In the genomic region with DNA sequence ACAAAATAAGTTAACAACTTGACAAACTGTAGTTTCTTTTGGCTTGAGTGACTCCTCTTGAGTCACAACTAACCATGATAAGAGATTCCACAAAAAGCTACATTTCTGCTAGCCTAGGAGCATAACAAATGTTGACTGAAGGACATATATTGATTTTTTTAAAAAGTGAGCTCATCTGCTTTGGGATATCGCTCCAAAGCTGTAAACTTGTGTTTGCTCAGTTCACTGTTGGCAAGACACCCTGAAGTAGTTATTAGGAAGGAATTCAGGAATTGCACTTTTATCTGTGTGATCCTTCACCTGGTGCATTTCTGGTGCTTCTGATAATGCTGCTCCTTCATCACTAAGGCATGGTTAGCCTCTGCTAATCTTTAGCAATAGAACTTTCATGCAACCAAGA, we compare ENCODE assay signal across 28 cellular contexts. TPM values are rescaled to one million over a fixed set of nuclear protein-coding genes. Genes with fewer than 3 reads are reported as not detected.
DNase-seq lines count a peak whose midpoint lies in the region; ATAC-seq, FAIRE-seq and TF ChIP-seq lines count a peak whose summit lies in the region.
"Had no signal": no experiment of that assay in that cellular context is flagged by ENCODE, and none has a peak within 500 bp of the region (broad histone marks: within the 10 kb centered on the region; RNA-seq: fewer than 3 reads in every experiment).

No MANE protein-coding gene starts in this region.

- no peaks in the 10 kb centered on the region for H3K4me1 ChIP-seq in IMR-90 (ENCODE audit: control insufficient read depth, insufficient read depth, low read length)
- peaks cover 2% of the 10 kb centered on the region for H3K4me1 ChIP-seq in astrocyte (ENCODE audit: insufficient read depth, low read length)
- no peaks in the 10 kb centered on the region for H3K4me1 ChIP-seq in keratinocyte (ENCODE audit: control insufficient read depth, extremely low read depth, insufficient read depth, low read length)
- no peaks in the 10 kb centered on the region for H3K4me1 ChIP-seq in esophagus muscularis mucosa
- H3K4me1 ChIP-seq: neural progenitor cell, sigmoid colon, stomach, tibial artery had no signal

- no peak overlapping the region for H2AK9ac ChIP-seq in IMR-90 (replicated peaks; ENCODE audit: low read depth, low read length, poor library complexity)

- CTCF ChIA-PET in IMR-90 (lab: Yijun Ruan, JAX) = no interaction called here

- no CpG with 5 or more reads among the region's 1 CpG for WGBS in IMR-90 (ENCODE audit: extremely low coverage in 2 of 2, insufficient read length in 1 of 2), 2 experiments
- 93% methylated on average over 1 of the region's 1 CpG for WGBS in esophagus muscularis mucosa

- peaks cover 9% of the 10 kb centered on the region for H3K4me1 Mint-ChIP-seq in astrocyte (ENCODE audit: low read depth, unreplicated experiment)
- H3K4me1 Mint-ChIP-seq: IgD-negative memory B cell, memory B cell, neural progenitor cell had no signal

- no peaks in the 10 kb centered on the region for H3K79me1 ChIP-seq in IMR-90 (ENCODE audit: low read depth in 1 of 2, low read length in 2 of 2)

- H3K79me2 ChIP-seq in astrocyte (ENCODE audit: insufficient read depth, low read length) = no peaks in the 10 kb centered on the region
- no peaks in the 10 kb centered on the region for H3K79me2 ChIP-seq in keratinocyte (ENCODE audit: control insufficient read depth, insufficient read depth, low read length)

- H3K27ac ChIP-seq in 22Rv1 = peak overlapping the region; percentile 43
- H3K27ac ChIP-seq in IMR-90 (ENCODE audit: insufficient read depth, low read length) = no peak overlapping the region
- no peak overlapping the region for H3K27ac ChIP-seq in astrocyte (ENCODE audit: low read depth, low read length)
- H3K27ac ChIP-seq in keratinocyte (ENCODE audit: control insufficient read depth, insufficient read depth, low read length) = no peak overlapping the region
- H3K27ac ChIP-seq in esophagus muscularis mucosa (replicated peaks in 1 of 4) = no peak overlapping the region
- H3K27ac ChIP-seq: neural progenitor cell, sigmoid colon, stomach, tibial artery had no signal

- H2BK15ac ChIP-seq in IMR-90 (ENCODE audit: low read depth, low read length) = no peak overlapping the region

- no peak for TF ChIP-seq POLR2A in IMR-90 (IDR thresholded peaks at IDR 0.05; ENCODE audit: low read depth, low read length)
- no peak for TF ChIP-seq POLR2A in esophagus muscularis mucosa (IDR thresholded peaks at IDR 0.05; ENCODE audit: low read depth)

- H4K5ac ChIP-seq in IMR-90 (ENCODE audit: low read depth, low read length) = no peak overlapping the region

- no peaks in the 10 kb centered on the region for H3K9me1 ChIP-seq in IMR-90 (ENCODE audit: insufficient read depth, low read length)
- no peaks in the 10 kb centered on the region for H3K9me1 ChIP-seq in keratinocyte (ENCODE audit: control insufficient read depth, extremely low read depth, insufficient read depth, low read length)

- TF ChIP-seq RAD21 in IMR-90 (IDR thresholded peaks at IDR 0.05; ENCODE audit: low read length) = no peak

- H3K18ac ChIP-seq in IMR-90 (ENCODE audit: low read depth, low read length) = no peak overlapping the region

- no TSS peak for BruUV-seq in IMR-90 (replicated peaks; lab: Mats Ljungman, UMichigan)

- H2AFZ ChIP-seq in IMR-90 (replicated peaks; ENCODE audit: low read length, poor library complexity) (no peak overlapping the region), astrocyte (ENCODE audit: low read depth, low read length) (no peak overlapping the region), keratinocyte (ENCODE audit: control insufficient read depth, low read length) (no peak overlapping the region)
- H2AFZ ChIP-seq: neural progenitor cell had no signal

- H3K14ac ChIP-seq in IMR-90 (replicated peaks; ENCODE audit: low read depth, low read length) = no peak overlapping the region

- H3K27me3 ChIP-seq in IMR-90 (ENCODE audit: control insufficient read depth, insufficient read depth, low read length) (no peaks in the 10 kb centered on the region; the same call in 1 of the 2 replicates), astrocyte (ENCODE audit: insufficient read depth, low read length) (no peaks in the 10 kb centered on the region), keratinocyte (ENCODE audit: control insufficient read depth, extremely low read depth, insufficient read depth, low read length) (no peaks in the 10 kb centered on the region), esophagus muscularis mucosa (no peaks in the 10 kb centered on the region)
- H3K27me3 ChIP-seq: neural progenitor cell, sigmoid colon, stomach, tibial artery had no signal

- no peak overlapping the region for H3K23ac ChIP-seq in IMR-90 (ENCODE audit: low read depth, low read length)

- no peak overlapping the region for H3K4ac ChIP-seq in IMR-90 (ENCODE audit: low read depth, low read length)

- H3K4me3 ChIP-seq in IMR-90 (ENCODE audit: insufficient read depth, low read depth, low read length) (no peak overlapping the region), astrocyte (ENCODE audit: insufficient read depth, low read depth, low read length) (no peak overlapping the region), keratinocyte (ENCODE audit: control insufficient read depth in 2 of 3, extremely low read depth in 1 of 3, insufficient read depth in 2 of 3, low read depth in 1 of 3, low read length in 3 of 3) (no peak overlapping the region), esophagus muscularis mucosa (no peak overlapping the region)
- H3K4me3 ChIP-seq: neural progenitor cell, sigmoid colon, stomach, tibial artery had no signal

- H4K20me1 ChIP-seq in IMR-90 (ENCODE audit: insufficient read depth, low read length) = no peaks in the 10 kb centered on the region
- H4K20me1 ChIP-seq in astrocyte (ENCODE audit: insufficient read depth, low read length) = no peaks in the 10 kb centered on the region
- no peaks in the 10 kb centered on the region for H4K20me1 ChIP-seq in keratinocyte (ENCODE audit: control insufficient read depth, extremely low read depth, insufficient read depth, low read length)

- H4K8ac ChIP-seq in IMR-90 (ENCODE audit: low read depth in 2 of 2, low read length in 2 of 2) = no peak overlapping the region

- H2BK20ac ChIP-seq in IMR-90 (ENCODE audit: low read depth, low read length) = no peak overlapping the region

- no peak for TF ChIP-seq EP300 in esophagus muscularis mucosa (IDR thresholded peaks at IDR 0.05)

- H2AK5ac ChIP-seq in IMR-90 (ENCODE audit: low read depth, low read length) = no peak overlapping the region

- no peak for ATAC-seq in IMR-90 (ENCODE audit: low read depth)
- no peak for ATAC-seq in GM21360 (IDR thresholded peaks at IDR 0.05; ENCODE audit: unreplicated experiment)
- ATAC-seq: activated CD4-positive, CD25-positive, alpha-beta regulatory T cell treated with anti-CD3 and anti-CD28 coated beads, Interleukin-2, amount 50 U/mL, for 24 hours; activated CD8-positive, alpha-beta T cell treated with anti-CD3 and anti-CD28 coated beads for 36 hours had no signal

- H3K4me2 ChIP-seq in IMR-90 (ENCODE audit: low read depth, low read length) (no peak overlapping the region), astrocyte (ENCODE audit: low read length) (no peak overlapping the region), keratinocyte (ENCODE audit: control insufficient read depth, extremely low read depth, insufficient read depth, low read depth, low read length) (no peak overlapping the region)
- H3K4me2 ChIP-seq: neural progenitor cell had no signal

- no peaks in the 10 kb centered on the region for H3K27me3 Mint-ChIP-seq in astrocyte (ENCODE audit: low read depth, unreplicated experiment)
- H3K27me3 Mint-ChIP-seq: activated CD8-positive, alpha-beta T cell treated with anti-CD3 and anti-CD28 coated beads for 36 hours; IgD-negative memory B cell; memory B cell had no signal

- H3K9me3 ChIP-seq in IMR-90 (ENCODE audit: control insufficient read depth, insufficient read depth, low read length) (no peaks in the 10 kb centered on the region), astrocyte (ENCODE audit: insufficient read depth, low read depth, low read length) (no peaks in the 10 kb centered on the region), keratinocyte (ENCODE audit: control insufficient read depth, low read depth, low read length) (no peaks in the 10 kb centered on the region), esophagus muscularis mucosa (no peaks in the 10 kb centered on the region)
- H3K9me3 ChIP-seq: sigmoid colon, stomach, tibial artery had no signal

- H3K36me3 ChIP-seq in IMR-90 (ENCODE audit: control insufficient read depth, insufficient read depth, low read length) = no peaks in the 10 kb centered on the region
- no peaks in the 10 kb centered on the region for H3K36me3 ChIP-seq in astrocyte (ENCODE audit: insufficient read depth, low read length)
- H3K36me3 ChIP-seq in keratinocyte (ENCODE audit: control insufficient read depth in 2 of 2, extremely low read depth in 1 of 2, insufficient read depth in 2 of 2, low read length in 2 of 2) = no peaks in the 10 kb centered on the region
- H3K36me3 ChIP-seq in esophagus muscularis mucosa = peaks cover 0 to 11% (median under 1%) of the 10 kb centered on the region in 4 donors
- H3K36me3 ChIP-seq: neural progenitor cell, sigmoid colon had no signal

- H3K4me3 Mint-ChIP-seq in astrocyte (ENCODE audit: unreplicated experiment) = no peak overlapping the region
- H3K4me3 Mint-ChIP-seq: activated CD8-positive, alpha-beta T cell treated with anti-CD3 and anti-CD28 coated beads for 36 hours; IgD-negative memory B cell; memory B cell; neural progenitor cell had no signal

- in situ Hi-C loops in IMR-90 (cut with MboI; ENCODE audit: low sequenced_read_pairs) = no loop called here

- no peak for TF ChIP-seq CTCF in 22Rv1 (IDR thresholded peaks at IDR 0.05)
- no peak for TF ChIP-seq CTCF in IMR-90 (conservative IDR thresholded peaks at IDR 0.05; ENCODE audit: low read depth, low read length)
- no peak for TF ChIP-seq CTCF in astrocyte (IDR thresholded peaks at IDR 0.05; ENCODE audit: insufficient read depth, low read depth, low read length)
- TF ChIP-seq CTCF in keratinocyte (optimal IDR thresholded peaks at IDR 0.05 in 1 of 3, IDR thresholded peaks at IDR 0.05 in 1 of 3, conservative IDR thresholded peaks at IDR 0.05 in 1 of 3; ENCODE audit: extremely low read depth in 1 of 3, insufficient read depth in 2 of 3, low read length in 3 of 3) = no peak
- TF ChIP-seq CTCF in esophagus muscularis mucosa (IDR thresholded peaks at IDR 0.05) = no peak

- H3K56ac ChIP-seq in IMR-90 (ENCODE audit: extremely low read depth, insufficient read depth, low read length) = no peak overlapping the region

- intact Hi-C loops in IMR-90 (cut with micrococcal nuclease) (no loop called here), esophagus muscularis mucosa (cut with DNase I) (no loop called here)

- dilution Hi-C loops in IMR-90 (cut with HindIII; ENCODE audit: low sequenced_read_pairs, unreplicated experiment) (no loop called here), keratinocyte (cut with MboI; ENCODE audit: extremely low pct_ligation_motif_present, low sequenced_read_pairs) (no loop called here)

- POLR2A ChIA-PET in IMR-90 (lab: Charles Lee; ENCODE audit: unreplicated experiment) = no interaction called here

- H3K27ac Mint-ChIP-seq in astrocyte (ENCODE audit: unreplicated experiment) = no peak overlapping the region
- H3K27ac Mint-ChIP-seq: activated CD8-positive, alpha-beta T cell treated with anti-CD3 and anti-CD28 coated beads for 36 hours; memory B cell; neural progenitor cell had no signal

- H3K9ac ChIP-seq in IMR-90 (ENCODE audit: low read depth, low read length) (no peak overlapping the region), astrocyte (ENCODE audit: low read length) (no peak overlapping the region), keratinocyte (ENCODE audit: control insufficient read depth, extremely low read depth, insufficient read depth, low read length) (no peak overlapping the region)
- H3K9ac ChIP-seq: neural progenitor cell had no signal

- no peak overlapping the region for H4K91ac ChIP-seq in IMR-90 (ENCODE audit: insufficient read depth, low read depth, low read length)

- H3K36me3 Mint-ChIP-seq in astrocyte (ENCODE audit: low read depth, unreplicated experiment) = peaks cover 2% of the 10 kb centered on the region
- H3K36me3 Mint-ChIP-seq: IgD-negative memory B cell had no signal

- H2BK120ac ChIP-seq in IMR-90 (ENCODE audit: low read depth, low read length) = no peak overlapping the region

- FAIRE-seq in astrocyte (lab: Jason Lieb, UNC) = no peak
- peak; percentile 9 for FAIRE-seq in keratinocyte (lab: Jason Lieb, UNC)
- FAIRE-seq: A204.1, endometrium, GM12892 had no signal

- no peak overlapping the region for H2BK5ac ChIP-seq in IMR-90 (ENCODE audit: low read depth, low read length, poor library complexity, severe bottlenecking)

- no peaks in the 10 kb centered on the region for H3K9me3 Mint-ChIP-seq in astrocyte (ENCODE audit: unreplicated experiment)
- H3K9me3 Mint-ChIP-seq: activated CD8-positive, alpha-beta T cell treated with anti-CD3 and anti-CD28 coated beads for 36 hours had no signal

- DNase-seq in IMR-90 (peak; percentile 10), astrocyte (ENCODE audit: low read depth) (peak; percentile 79), keratinocyte (ENCODE audit: low read depth, low spot score) (no peak), NCI-H510A (lab: John Stamatoyannopoulos, UW) (no peak), COR-L47 (lab: John Stamatoyannopoulos, UW) (no peak), esophagus muscularis mucosa (ENCODE audit: extremely low spot score) (no peak)
- DNase-seq: activated CD8-positive, alpha-beta T cell treated with anti-CD3 and anti-CD28 coated beads for 36 hours; activated gamma-delta T cell treated with Interleukin-2 at 50 U/mL for 16 hours; AML-193; caudate nucleus; H7; NCI-H1105 treated with DMSO at 0.1 percent for 48 hours; NCI-H2029 treated with DMSO at 0.1 percent for 48 hours; NCI-H82; Right ventricle myocardium superior; sigmoid colon; stomach; T1000; tibial artery had no signal

RNA-seq across cellular contexts. Expression of gene RWDD3, which starts 23.7 kb away (rescaled TPM):
- total RNA-seq in IMR-90 (2012; rRNA removed) (10.4 and 10.6 TPM in 2 replicates), astrocyte (20.0 and 22.2 TPM in 2 replicates), esophagus muscularis mucosa (10 to 100 TPM in 2 of 4 donors, 1 to 10 TPM in 2; 8.8 to 15.2 (median 11.6) TPM)
- polyA plus RNA-seq in IMR-90 (2012; rRNA removed) (9.9 and 13.6 TPM in 2 replicates), keratinocyte (7.8 to 15.0 TPM (median 10.6 TPM) in 3 replicates)
- 5.0 and 5.8 TPM in 2 replicates for polyA plus RNA-seq in IMR-90 (2012; cell fraction: cytosol; rRNA removed)
- polyA plus RNA-seq in IMR-90 (2012; cell fraction: nucleus; rRNA removed; ENCODE audit: low replicate concordance) = 4.9 and 22.0 TPM in 2 replicates
- polyA plus RNA-seq in keratinocyte (2011; ENCODE audit: low read depth) = 24.8 TPM
- 7.2 and 9.5 TPM in 2 replicates for polyA plus RNA-seq in keratinocyte (2011; cell fraction: cytosol; rRNA removed)
- polyA plus RNA-seq in keratinocyte (2011; cell fraction: nucleus; rRNA removed) = 11.4 and 17.0 TPM in 2 replicates
- polyA plus RNA-seq in keratinocyte (2012; ENCODE audit: low replicate concordance) = 9.2 and 9.3 TPM in 2 replicates
- 2.1 to 8.4 TPM (median 4.0 TPM) in 3 replicates for polyA minus RNA-seq in keratinocyte
- 1.5 TPM for polyA minus RNA-seq in keratinocyte (2011; cell fraction: cytosol; rRNA and poly(A)+ RNA removed)
- 3.8 and 5.6 TPM in 2 replicates for polyA minus RNA-seq in keratinocyte (2011; cell fraction: nucleus; rRNA and poly(A)+ RNA removed)

Comparison
In these comparisons a context has a peak if more than half of its experiments do, and no peak if none do; other contexts are left out.
1. DNase-seq: peak in IMR-90 (single experiment) and astrocyte (single experiment); none in keratinocyte (single experiment), NCI-H510A (single experiment), COR-L47 (single experiment) and esophagus muscularis mucosa (single experiment).